In the genomic region with DNA sequence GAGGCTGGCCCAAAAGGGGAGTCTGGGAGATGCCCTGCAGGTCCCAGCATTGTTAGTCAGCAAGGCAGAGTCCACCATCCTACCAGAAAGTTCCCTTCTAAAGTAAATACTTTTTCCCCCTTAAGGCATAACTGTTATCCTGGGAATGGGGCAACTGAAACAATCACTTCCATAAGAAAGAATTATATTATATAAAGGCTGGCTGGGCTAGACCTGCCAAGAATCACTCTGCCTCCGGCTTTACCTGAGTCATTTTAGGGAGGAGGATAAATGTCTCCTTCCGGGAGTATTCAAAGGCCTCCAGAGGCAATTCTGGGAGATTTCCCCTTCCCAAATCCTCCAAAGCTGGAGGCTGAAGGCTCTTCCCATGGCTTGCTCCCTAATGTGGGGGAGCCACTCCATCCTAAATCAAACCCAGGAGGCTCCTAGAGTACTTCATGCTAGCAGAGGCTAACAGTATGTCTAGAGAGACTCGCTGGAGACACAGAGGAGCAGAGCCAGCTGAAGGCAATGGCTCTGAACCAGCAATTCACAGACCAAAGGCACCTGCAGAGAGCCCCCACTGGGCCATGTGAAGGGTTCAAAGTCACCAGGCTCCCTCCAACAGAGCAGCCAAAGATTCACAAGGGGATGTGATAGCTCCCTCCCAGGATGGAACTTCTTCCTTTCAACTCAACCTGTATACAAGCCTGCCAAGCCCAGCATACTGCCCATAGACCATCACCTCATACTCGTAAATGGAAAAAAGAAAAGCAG, we compare ENCODE assay signal across 23 cellular contexts.
DNase-seq lines count a peak whose midpoint lies in the region; ATAC-seq, FAIRE-seq and TF ChIP-seq lines count a peak whose summit lies in the region.
"Had no signal": no experiment of that assay in that cellular context is flagged by ENCODE, and none has a peak within 500 bp of the region (broad histone marks: within the 10 kb centered on the region; RNA-seq: fewer than 3 reads in every experiment).

No MANE protein-coding gene starts in this region.

- no peak overlapping the region for H2AK5ac ChIP-seq in H1 (ENCODE audit: low read depth, low read length)

- H3K4me2 ChIP-seq in H1 (ENCODE audit: insufficient read depth in 1 of 2, low read depth in 2 of 2, low read length in 2 of 2) (no peak overlapping the region), GM23248 (ENCODE audit: unreplicated experiment) (no peak overlapping the region)
- H3K4me2 ChIP-seq: SK-N-SH had no signal

- no peak overlapping the region for H3K23ac ChIP-seq in H1 (ENCODE audit: insufficient read length)

- TF ChIP-seq EP300 in H1 (IDR thresholded peaks at IDR 0.05; ENCODE audit: borderline replicate concordance in 1 of 2, low read depth in 2 of 2, low read length in 2 of 2) = no peak

- DNase-seq in ELF-1 (ENCODE audit: low read depth, low spot score) = peak; percentile 32
- peak; percentile 10 for DNase-seq in RWPE1 (ENCODE audit: low spot score)
- DNase-seq in H1 (ENCODE audit: low read depth in 1 of 2, low spot score in 2 of 2) = no peak
- DNase-seq in iPS-NIHi7 (ENCODE audit: extremely low spot score) = peak; percentile 37
- no peak for DNase-seq in GM23248
- no peak for DNase-seq in sciatic nerve (ENCODE audit: low spot score)
- DNase-seq: CD8-positive, alpha-beta memory T cell; DMS79 treated with DMSO at 0.1 percent for 48 hours; Karpas-422; MV-4-11; NCI-H1105 treated with DMSO at 0.1 percent for 48 hours; NCI-H1694; NCI-H2029 treated with DMSO at 0.1 percent for 48 hours; NCI-H2227 treated with DMSO at 0.1 percent for 48 hours; NCI-H526 treated with DMSO at 0.1 percent for 48 hours; SIG-M5; SK-N-SH; SW 1271 had no signal

- H3K4me1 ChIP-seq in H1 (replicated peaks in 1 of 4; ENCODE audit: control insufficient read depth in 3 of 4, insufficient read depth in 4 of 4, low read length in 3 of 4) (peaks cover 0 to 15% (median 8%) of the 10 kb centered on the region in 4 experiments; a peak in 4 of 7 replicates), GM23248 (ENCODE audit: insufficient read depth) (no peaks in the 10 kb centered on the region)

- CTCF ChIA-PET in RWPE1 (lab: Yijun Ruan, JAX) (interaction anchor here (1.0 kb wide), 1 partner anchor 9 kb away, joined by 3 read pairs; no protein-coding TSS in a partner anchor), H1 (lab: Charles Lee; ENCODE audit: partially characterized antibody) (interaction anchor here (1.0 to 2.0 kb wide), 4 partner anchors 14 to 98 kb away, joined by 3 to 6 read pairs (median 4); no protein-coding TSS in a partner anchor)

- H4K5ac ChIP-seq in H1 (ENCODE audit: insufficient read length, low read depth, low read length) = no peak overlapping the region

- no peak for TF ChIP-seq RAD21 in H1 (IDR thresholded peaks at IDR 0.05 in 1 of 2, conservative IDR thresholded peaks at IDR 0.05 in 1 of 2; ENCODE audit: low read depth in 2 of 2, low read length in 2 of 2)

- in situ Hi-C loops in GM23248 (cut with MboI) = no loop called here

- H2BK20ac ChIP-seq in H1 (ENCODE audit: low read length) = no peak overlapping the region

- no peaks in the 10 kb centered on the region for H4K20me1 ChIP-seq in H1 (replicated peaks in 1 of 2; ENCODE audit: control insufficient read depth in 1 of 2, insufficient read depth in 2 of 2, low read length in 2 of 2)
- H4K20me1 ChIP-seq in GM23248 (ENCODE audit: insufficient read depth) = no peaks in the 10 kb centered on the region

- no peak overlapping the region for H2BK5ac ChIP-seq in H1 (ENCODE audit: low read depth, low read length)

- H4K91ac ChIP-seq in H1 (replicated peaks; ENCODE audit: insufficient read length, low read length) = no peak overlapping the region

- H3K23me2 ChIP-seq in H1 (ENCODE audit: low read depth, low read length) = no peaks in the 10 kb centered on the region; the same call in 1 of the 2 replicates

- no peak overlapping the region for H3K27ac ChIP-seq in RWPE1
- no peak overlapping the region for H3K27ac ChIP-seq in H1 (ENCODE audit: low read depth, low read length)
- no peak overlapping the region for H3K27ac ChIP-seq in GM23248
- H3K27ac ChIP-seq: 22Rv1, C4-2B had no signal

- POLR2A ChIA-PET in RWPE1 (lab: Yijun Ruan, JAX; ENCODE audit: low non-redundant PET) (no interaction called here), H1 (lab: Charles Lee; ENCODE audit: partially characterized antibody) (no interaction called here)

- TF ChIP-seq CTCF in RWPE1 (conservative IDR thresholded peaks at IDR 0.05; ENCODE audit: low read depth) = no peak
- TF ChIP-seq CTCF in H1 (IDR thresholded peaks at IDR 0.05; ENCODE audit: control extremely low read depth in 1 of 3, insufficient read depth in 1 of 3, low read depth in 1 of 3, low read length in 3 of 3) = no peak

- no peak overlapping the region for H3K4me3 ChIP-seq in H1 (ENCODE audit: extremely low read depth in 1 of 4, insufficient read depth in 2 of 4, low read depth in 3 of 4, low read length in 4 of 4)
- no peak overlapping the region for H3K4me3 ChIP-seq in GM23248

- H3K9ac ChIP-seq in H1 (replicated peaks in 1 of 4; ENCODE audit: extremely low read depth in 1 of 4, low read depth in 3 of 4, low read length in 3 of 4) = no peak overlapping the region
- no peak overlapping the region for H3K9ac ChIP-seq in GM23248
- H3K9ac ChIP-seq: SK-N-SH had no signal

- no peaks in the 10 kb centered on the region for H3F3A ChIP-seq in GM23248 (ENCODE audit: insufficient read depth)

- no peak overlapping the region for H2BK15ac ChIP-seq in H1 (ENCODE audit: low read length)

- TF ChIP-seq POLR2A in H1 (IDR thresholded peaks at IDR 0.05; ENCODE audit: control extremely low read depth in 1 of 2, low read depth in 2 of 2, low read length in 2 of 2) = no peak

- no peaks in the 10 kb centered on the region for H3K9me2 ChIP-seq in GM23248 (ENCODE audit: insufficient read depth)
- H3K9me2 ChIP-seq: SK-N-SH had no signal

- no peak overlapping the region for H2BK12ac ChIP-seq in H1 (ENCODE audit: low read depth, low read length)

- no peak for FAIRE-seq in H1 (lab: Jason Lieb, UNC)
- FAIRE-seq: GM12892, HepG2 had no signal

- intact Hi-C loops in sciatic nerve (cut with DNase I) = no loop called here

- H4K8ac ChIP-seq in H1 (ENCODE audit: extremely low read depth, insufficient read depth, low read length) = no peak overlapping the region

- H3K4ac ChIP-seq in H1 (replicated peaks; ENCODE audit: insufficient read length, low read depth, low read length) = no peak overlapping the region

- H3K56ac ChIP-seq in H1 (replicated peaks; ENCODE audit: insufficient read length, low read depth, low read length) = no peak overlapping the region

- no peak overlapping the region for H2BK120ac ChIP-seq in H1 (replicated peaks; ENCODE audit: low read depth, low read length)

- H3K18ac ChIP-seq in H1 (ENCODE audit: extremely low read depth, low read length) = no peak overlapping the region

- no peaks in the 10 kb centered on the region for H3K79me2 ChIP-seq in H1 (ENCODE audit: control insufficient read depth in 1 of 2, insufficient read depth in 2 of 2, low read length in 2 of 2)
- no peaks in the 10 kb centered on the region for H3K79me2 ChIP-seq in GM23248 (ENCODE audit: insufficient read depth)

- no peak overlapping the region for H2AFZ ChIP-seq in H1 (ENCODE audit: low read length)
- H2AFZ ChIP-seq in GM23248 = no peak overlapping the region

- H3K27me3 ChIP-seq in H1 (replicated peaks in 1 of 4; ENCODE audit: control insufficient read depth in 3 of 4, extremely low read depth in 1 of 4, insufficient read depth in 3 of 4, low read length in 3 of 4) (peaks cover 0 to 2% (median 0%) of the 10 kb centered on the region in 4 experiments; a peak in 1 of 7 replicates), GM23248 (replicated peaks; ENCODE audit: insufficient read depth) (no peaks in the 10 kb centered on the region)

- 79% methylated on average over 4 of the region's 4 CpGs; no CpG with 5 or more reads in 1 of the 2 experiments for WGBS in H1 (ENCODE audit: extremely low coverage in 1 of 2, insufficient coverage in 1 of 2, insufficient read length in 1 of 2, insufficient replicate concordance in 2 of 2, low coverage in 1 of 2, low lambda C conversion rate in 2 of 2, missing lambda C conversion rate in 1 of 2), 2 experiments
- 46 to 61% methylated on average over 4 of the region's 4 CpGs for WGBS in GM23248 (ENCODE audit: low coverage in 1 of 2, low lambda C conversion rate in 2 of 2, missing lambda C conversion rate in 2 of 2), 2 experiments

- H3K9me3 ChIP-seq in H1 (ENCODE audit: insufficient read depth in 2 of 2, low read depth in 1 of 2, low read length in 1 of 2) = no peaks in the 10 kb centered on the region
- no peaks in the 10 kb centered on the region for H3K9me3 ChIP-seq in GM23248 (ENCODE audit: low read depth)
- H3K9me3 ChIP-seq: SK-N-SH had no signal

- ATAC-seq in GM18519 (IDR thresholded peaks at IDR 0.05; ENCODE audit: low FRiP score, unreplicated experiment) (no peak), sciatic nerve (no peak)
- ATAC-seq: HepG2 had no signal

- no peaks in the 10 kb centered on the region; the same call in 1 of the 2 replicates for H3K79me1 ChIP-seq in H1 (ENCODE audit: low read depth, low read length)

- H3K36me3 ChIP-seq in H1 (ENCODE audit: control insufficient read depth in 2 of 4, insufficient read depth in 4 of 4, low read length in 3 of 4) = no peaks in the 10 kb centered on the region
- no peaks in the 10 kb centered on the region for H3K36me3 ChIP-seq in GM23248 (ENCODE audit: low read depth)

- H3K14ac ChIP-seq in H1 (ENCODE audit: insufficient read length) = no peak overlapping the region

TF ChIP-seq in H1, 55 proteins besides CTCF, POLR2A, EP300 and RAD21:
- TF ChIP-seq NANOG (IDR thresholded peaks at IDR 0.05; ENCODE audit: insufficient read depth, low read depth, low read length, poor library complexity, severe bottlenecking) = peak; percentile 88
- TF ChIP-seq, protein P1, sequence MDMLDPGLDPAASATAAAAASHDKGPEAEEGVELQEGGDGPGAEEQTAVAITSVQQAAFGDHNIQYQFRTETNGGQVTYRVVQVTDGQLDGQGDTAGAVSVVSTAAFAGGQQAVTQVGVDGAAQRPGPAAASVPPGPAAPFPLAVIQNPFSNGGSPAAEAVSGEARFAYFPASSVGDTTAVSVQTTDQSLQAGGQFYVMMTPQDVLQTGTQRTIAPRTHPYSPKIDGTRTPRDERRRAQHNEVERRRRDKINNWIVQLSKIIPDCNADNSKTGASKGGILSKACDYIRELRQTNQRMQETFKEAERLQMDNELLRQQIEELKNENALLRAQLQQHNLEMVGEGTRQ (IDR thresholded peaks at IDR 0.05; ENCODE audit: low read length) = no peak
TF ChIP-seq in H1: peak in this region for 1.

Comparison
In these comparisons a context has a peak if more than half of its experiments do, and no peak if none do; other contexts are left out.
1. DNase-seq: peak in ELF-1 (single experiment), RWPE1 (single experiment) and iPS-NIHi7 (single experiment); none in H1 (0 of 2), GM23248 (single experiment) and sciatic nerve (single experiment).